In genomic region chr1:200877839-200878551, GRCh38 we compare ENCODE assay signal across 10 cellular contexts. TPM values are rescaled to one million over a fixed set of nuclear protein-coding genes. Genes with fewer than 3 reads are reported as not detected.
A peak's percentile ranks its signal among the peaks of the same experiment; 100 is the strongest.
DNase-seq lines count a peak whose midpoint lies in the region; ATAC-seq and TF ChIP-seq lines count a peak whose summit lies in the region.
"Had no signal": no experiment of that assay in that cellular context is flagged by ENCODE, and none has a peak within 500 bp of the region (broad histone marks: within the 10 kb centered on the region; RNA-seq: fewer than 3 reads in every experiment).

No MANE protein-coding gene starts in this region.

- H3K4me3 ChIP-seq in suprapubic skin = no peak overlapping the region
- H3K4me3 ChIP-seq: SJSA1 had no signal

- TF ChIP-seq CTCF in CD14-positive monocyte (IDR thresholded peaks at IDR 0.05) (no peak), suprapubic skin (IDR thresholded peaks at IDR 0.05) (no peak)

- peak overlapping the region; percentile 80 for H3K27ac Mint-ChIP-seq in activated T-cell treated with anti-CD3 and anti-CD28 coated beads, Interleukin-2, amount 50 U/mL, for 24 hours
- H3K27ac Mint-ChIP-seq in stimulated activated effector memory CD8-positive, alpha-beta T cell treated with anti-CD3 and anti-CD28 coated beads, Interleukin-12 subunit alpha, Interleukin-12 subunit beta, amount 100 ng/mL, for 72 hours = no peak overlapping the region
- H3K27ac Mint-ChIP-seq in CD14-positive monocyte = no peak overlapping the region

- peaks cover 53% of the 10 kb centered on the region for H3K4me1 Mint-ChIP-seq in activated T-cell treated with anti-CD3 and anti-CD28 coated beads, Interleukin-2, amount 50 U/mL, for 24 hours (ENCODE audit: low read depth)
- H3K4me1 Mint-ChIP-seq in stimulated activated effector memory CD8-positive, alpha-beta T cell treated with anti-CD3 and anti-CD28 coated beads, Interleukin-12 subunit alpha, Interleukin-12 subunit beta, amount 100 ng/mL, for 72 hours = peaks cover 63% of the 10 kb centered on the region
- H3K4me1 Mint-ChIP-seq in CD14-positive monocyte = peaks cover 11% of the 10 kb centered on the region

- peak; percentile 84 for ATAC-seq in HG03175 (IDR thresholded peaks at IDR 0.05; ENCODE audit: unreplicated experiment)
- ATAC-seq in stimulated activated effector memory CD8-positive, alpha-beta T cell treated with anti-CD3 and anti-CD28 coated beads, Interleukin-12 subunit alpha, Interleukin-12 subunit beta, amount 100 ng/mL, for 72 hours = peak; percentile 93
- ATAC-seq: left cardiac atrium had no signal

- no peak overlapping the region for H3K27ac ChIP-seq in suprapubic skin
- H3K27ac ChIP-seq: SJSA1 had no signal

- WGBS in suprapubic skin = 82% methylated on average over 6 of the region's 6 CpGs

- no peak for TF ChIP-seq EP300 in suprapubic skin (IDR thresholded peaks at IDR 0.05)

- H3K9me3 Mint-ChIP-seq in activated T-cell treated with anti-CD3 and anti-CD28 coated beads, Interleukin-2, amount 50 U/mL, for 24 hours = no peaks in the 10 kb centered on the region
- H3K9me3 Mint-ChIP-seq in stimulated activated effector memory CD8-positive, alpha-beta T cell treated with anti-CD3 and anti-CD28 coated beads, Interleukin-12 subunit alpha, Interleukin-12 subunit beta, amount 100 ng/mL, for 72 hours = no peaks in the 10 kb centered on the region
- peaks cover 0 to 12% (median 4%) of the 10 kb centered on the region in 7 donors for H3K9me3 Mint-ChIP-seq in CD14-positive monocyte

- no peaks in the 10 kb centered on the region for H3K36me3 Mint-ChIP-seq in activated T-cell treated with anti-CD3 and anti-CD28 coated beads, Interleukin-2, amount 50 U/mL, for 24 hours (ENCODE audit: low read depth)
- H3K36me3 Mint-ChIP-seq in stimulated activated effector memory CD8-positive, alpha-beta T cell treated with anti-CD3 and anti-CD28 coated beads, Interleukin-12 subunit alpha, Interleukin-12 subunit beta, amount 100 ng/mL, for 72 hours = peaks cover 6% of the 10 kb centered on the region
- H3K36me3 Mint-ChIP-seq in CD14-positive monocyte = peaks cover 5% of the 10 kb centered on the region in 2 donors

- TF ChIP-seq POLR2A in suprapubic skin (IDR thresholded peaks at IDR 0.05) = no peak

- H3K9me3 ChIP-seq in suprapubic skin = no peaks in the 10 kb centered on the region
- H3K9me3 ChIP-seq: SJSA1 had no signal

- peaks cover 36% of the 10 kb centered on the region for H3K27me3 ChIP-seq in suprapubic skin
- H3K27me3 ChIP-seq: SJSA1 had no signal

- peaks cover 48% of the 10 kb centered on the region for H3K27me3 Mint-ChIP-seq in activated T-cell treated with anti-CD3 and anti-CD28 coated beads, Interleukin-2, amount 50 U/mL, for 24 hours
- peaks cover 31 to 39% (median 37%) of the 10 kb centered on the region in 3 donors for H3K27me3 Mint-ChIP-seq in CD14-positive monocyte (ENCODE audit: low read depth in 3 of 3)

- no peak overlapping the region for H3K4me3 Mint-ChIP-seq in activated T-cell treated with anti-CD3 and anti-CD28 coated beads, Interleukin-2, amount 50 U/mL, for 24 hours
- H3K4me3 Mint-ChIP-seq in stimulated activated effector memory CD8-positive, alpha-beta T cell treated with anti-CD3 and anti-CD28 coated beads, Interleukin-12 subunit alpha, Interleukin-12 subunit beta, amount 100 ng/mL, for 72 hours = peak overlapping the region; percentile 29
- no peak overlapping the region for H3K4me3 Mint-ChIP-seq in CD14-positive monocyte

- H3K36me3 ChIP-seq in suprapubic skin = no peaks in the 10 kb centered on the region
- H3K36me3 ChIP-seq: SJSA1 had no signal

- DNase-seq in activated T-cell treated with anti-CD3 and anti-CD28 coated beads for 24 hours (ENCODE audit: low read depth) = peak; percentile 47
- no peak for DNase-seq in activated T-cell treated with anti-CD3 and anti-CD28 coated beads for 4 hours
- peak; percentile 66 for DNase-seq in activated T-cell treated with anti-CD3 and anti-CD28 coated beads, Interleukin-2, amount 50 U/mL, for 24 hours
- peak; percentile 48 to 85 for DNase-seq in stimulated activated effector memory CD8-positive, alpha-beta T cell treated with anti-CD3 and anti-CD28 coated beads, Interleukin-12 subunit alpha, Interleukin-12 subunit beta, amount 100 ng/mL, for 72 hours (ENCODE audit: low spot score in 2 of 2)
- no peak for DNase-seq in CD14-positive monocyte (ENCODE audit: low spot score)
- DNase-seq in suprapubic skin (ENCODE audit: low spot score in 2 of 2) = no peak
- DNase-seq in NCI-H146 (lab: John Stamatoyannopoulos, UW) = no peak
- DNase-seq: left cardiac atrium had no signal

- peaks cover 11% of the 10 kb centered on the region for H3K4me1 ChIP-seq in suprapubic skin
- H3K4me1 ChIP-seq: SJSA1 had no signal

- intact Hi-C loops in CD14-positive monocyte (cut with micrococcal nuclease) = no loop called here

RNA-seq across cellular contexts. Expression of gene GPR25, which starts 5.2 kb away (rescaled TPM):
- under 1 TPM in 1 of 2 donors, not detected in 1; 0.13 TPM for polyA plus RNA-seq in CD14-positive monocyte
- total RNA-seq in suprapubic skin = not detected
- total RNA-seq: left cardiac atrium, SJSA1 had no signal

RNA-seq across cellular contexts. Expression of gene INAVA, which starts 16.7 kb away (rescaled TPM):
- not detected for polyA plus RNA-seq in CD14-positive monocyte
- total RNA-seq in suprapubic skin = 100 to 1,000 TPM; 110 to 137 (median 117) TPM

Comparison
In these comparisons a context has a peak if more than half of its experiments do, and no peak if none do; other contexts are left out.
1. DNase-seq: peak in activated T-cell treated with anti-CD3 and anti-CD28 coated beads for 24 hours (single experiment), activated T-cell treated with anti-CD3 and anti-CD28 coated beads, Interleukin-2, amount 50 U/mL, for 24 hours (single experiment) and stimulated activated effector memory CD8-positive, alpha-beta T cell treated with anti-CD3 and anti-CD28 coated beads, Interleukin-12 subunit alpha, Interleukin-12 subunit beta, amount 100 ng/mL, for 72 hours (2 of 2); none in activated T-cell treated with anti-CD3 and anti-CD28 coated beads for 4 hours (single experiment), CD14-positive monocyte (single experiment), suprapubic skin (0 of 2) and NCI-H146 (single experiment).